Comparison of ENCODE assay signal across 17 cellular contexts in genomic region chr16:19127674-19128131, GRCh38. TPM values are rescaled to one million over a fixed set of nuclear protein-coding genes. Genes with fewer than 3 reads are reported as not detected.
A peak's percentile ranks its signal among the peaks of the same experiment; 100 is the strongest.
DNase-seq lines count a peak whose midpoint lies in the region; ATAC-seq, FAIRE-seq and TF ChIP-seq lines count a peak whose summit lies in the region.
"Had no signal": no experiment of that assay in that cellular context is flagged by ENCODE, and none has a peak within 500 bp of the region (broad histone marks: within the 10 kb centered on the region; RNA-seq: fewer than 3 reads in every experiment).

No MANE protein-coding gene starts in this region.

- H3K9me1 ChIP-seq in IMR-90 (ENCODE audit: insufficient read depth, low read length) = peaks cover 18% of the 10 kb centered on the region

- peaks cover 32% of the 10 kb centered on the region for H3K4me1 Mint-ChIP-seq in activated CD8-positive, alpha-beta T cell treated with anti-CD3 and anti-CD28 coated beads for 36 hours (ENCODE audit: low read depth)
- peaks cover 32% of the 10 kb centered on the region for H3K4me1 Mint-ChIP-seq in activated CD8-positive, alpha-beta T cell treated with anti-CD3 and anti-CD28 coated beads, Interleukin-2, amount 10 ng/mL, durations not matched to agents 7 days and 5 days (ENCODE audit: low read depth)

- dilution Hi-C loops in IMR-90 (cut with HindIII; ENCODE audit: low sequenced_read_pairs, unreplicated experiment) = no loop called here

- no peak overlapping the region for H2BK120ac ChIP-seq in IMR-90 (ENCODE audit: low read depth, low read length)

- no peak overlapping the region for H4K8ac ChIP-seq in IMR-90 (ENCODE audit: low read depth in 2 of 2, low read length in 2 of 2)

- H3K9me3 ChIP-seq in IMR-90 (ENCODE audit: control insufficient read depth, insufficient read depth, low read length) (no peaks in the 10 kb centered on the region), smooth muscle cell (replicated peaks; ENCODE audit: low read depth) (no peaks in the 10 kb centered on the region), kidney (ENCODE audit: control insufficient read depth in 1 of 2, low read length in 2 of 2) (no peaks in the 10 kb centered on the region)
- H3K9me3 ChIP-seq: thoracic aorta had no signal

- peaks cover 16% of the 10 kb centered on the region for H3K4me1 ChIP-seq in IMR-90 (ENCODE audit: control insufficient read depth, insufficient read depth, low read length)
- peaks cover 7% of the 10 kb centered on the region for H3K4me1 ChIP-seq in smooth muscle cell (ENCODE audit: low read depth)
- peaks cover 0 to 15% of the 10 kb centered on the region in 2 donors for H3K4me1 ChIP-seq in kidney (ENCODE audit: control insufficient read depth in 1 of 2, insufficient read depth in 1 of 2, low read depth in 1 of 2, low read length in 2 of 2)

- POLR2A ChIA-PET in activated CD8-positive, alpha-beta T cell treated with anti-CD3 and anti-CD28 coated beads for 36 hours (lab: Charles Lee) = interaction anchor here (1.2 kb wide), 1 partner anchor 9 kb away, joined by 3 read pairs; no protein-coding TSS in a partner anchor
- POLR2A ChIA-PET in activated CD8-positive, alpha-beta T cell treated with anti-CD3 and anti-CD28 coated beads, Interleukin-2, amount 10 ng/mL, durations not matched to agents 7 days and 5 days (lab: Charles Lee) = no interaction called here
- POLR2A ChIA-PET in IMR-90 (lab: Charles Lee; ENCODE audit: unreplicated experiment) = no interaction called here

- H3K14ac ChIP-seq in IMR-90 (replicated peaks; ENCODE audit: low read depth, low read length) = no peak overlapping the region

- H3K27ac ChIP-seq in IMR-90 (ENCODE audit: insufficient read depth, low read length) (no peak overlapping the region), smooth muscle cell (ENCODE audit: low read depth) (peak overlapping the region; percentile 58), kidney (ENCODE audit: low read depth in 2 of 2, low read length in 2 of 2) (peak overlapping the region in 1 of 2 donors; percentile 28)
- H3K27ac ChIP-seq: thoracic aorta, VCaP had no signal

- no peak overlapping the region for H2BK5ac ChIP-seq in IMR-90 (ENCODE audit: low read depth, low read length, poor library complexity, severe bottlenecking)

- peaks cover 5 to 28% of the 10 kb centered on the region in 2 experiments; a peak in 3 of 4 replicates for H3K79me1 ChIP-seq in IMR-90 (ENCODE audit: low read depth in 1 of 2, low read length in 2 of 2)

- DNase-seq in activated CD8-positive, alpha-beta T cell treated with anti-CD3 and anti-CD28 coated beads for 36 hours = no peak
- DNase-seq in activated CD8-positive, alpha-beta T cell treated with anti-CD3 and anti-CD28 coated beads, Interleukin-2, amount 10 ng/mL, durations not matched to agents 7 days and 5 days = no peak
- DNase-seq in IMR-90 (no peak), smooth muscle cell (lab: John Stamatoyannopoulos, UW; ENCODE audit: unreplicated experiment) (no peak), Right ventricle myocardium superior (no peak), kidney (no peak), D721Med (ENCODE audit: insufficient read length, low spot score) (no peak)
- DNase-seq: ACHN; effector CD4-positive, alpha-beta T cell; NCI-H2081; stimulated activated CD4-positive, alpha-beta T cell treated with anti-CD3 and anti-CD28 coated beads, Interleukin-4, amount 100 ng/mL, for 24 hours had no signal

- in situ Hi-C loops in IMR-90 (cut with MboI; ENCODE audit: low sequenced_read_pairs) = no loop called here

- no peak overlapping the region for H3K23ac ChIP-seq in IMR-90 (ENCODE audit: low read depth, low read length)

- no peak for TF ChIP-seq CTCF in activated CD8-positive, alpha-beta T cell treated with anti-CD3 and anti-CD28 coated beads for 36 hours (IDR thresholded peaks at IDR 0.05)
- TF ChIP-seq CTCF in IMR-90 (conservative IDR thresholded peaks at IDR 0.05; ENCODE audit: low read depth, low read length) (no peak), smooth muscle cell (IDR thresholded peaks at IDR 0.05; ENCODE audit: borderline replicate concordance, insufficient read depth, poor library complexity, severe bottlenecking) (no peak), kidney (IDR thresholded peaks at IDR 0.05; ENCODE audit: borderline replicate concordance, extremely low read depth, insufficient read depth) (no peak), D721Med (IDR thresholded peaks at IDR 0.05; ENCODE audit: insufficient read depth, missing control alignments) (no peak)

- 0 out of 2 replicates have a peak, but pooled peaks cover under 1% of the 10 kb centered on the region for H4K20me1 ChIP-seq in IMR-90 (ENCODE audit: insufficient read depth, low read length)
- no peaks in the 10 kb centered on the region for H4K20me1 ChIP-seq in smooth muscle cell (ENCODE audit: low read depth)

- H2AK9ac ChIP-seq in IMR-90 (replicated peaks; ENCODE audit: low read depth, low read length, poor library complexity) = no peak overlapping the region

- no peak overlapping the region for H4K91ac ChIP-seq in IMR-90 (ENCODE audit: insufficient read depth, low read depth, low read length)

- H3K79me2 ChIP-seq in smooth muscle cell (ENCODE audit: low read depth) = peaks cover 4% of the 10 kb centered on the region

- H2BK15ac ChIP-seq in IMR-90 (ENCODE audit: low read depth, low read length) = no peak overlapping the region

- 53% methylated on average over 2 of the region's 3 CpGs; no CpG with 5 or more reads in 1 of the 2 experiments for WGBS in IMR-90 (ENCODE audit: extremely low coverage in 2 of 2, insufficient read length in 1 of 2), 2 experiments
- 77% methylated on average over 3 of the region's 3 CpGs for WGBS in smooth muscle cell (ENCODE audit: low lambda C conversion rate)

- peaks cover 8% of the 10 kb centered on the region for H3K27me3 Mint-ChIP-seq in activated CD8-positive, alpha-beta T cell treated with anti-CD3 and anti-CD28 coated beads for 36 hours
- peaks cover 2% of the 10 kb centered on the region for H3K27me3 Mint-ChIP-seq in activated CD8-positive, alpha-beta T cell treated with anti-CD3 and anti-CD28 coated beads, Interleukin-2, amount 10 ng/mL, durations not matched to agents 7 days and 5 days (ENCODE audit: low read depth)

- TF ChIP-seq POLR2A in IMR-90 (IDR thresholded peaks at IDR 0.05; ENCODE audit: low read depth, low read length) = no peak

- peak overlapping the region; percentile 32 for H3K27ac Mint-ChIP-seq in activated CD8-positive, alpha-beta T cell treated with anti-CD3 and anti-CD28 coated beads for 36 hours
- no peak overlapping the region for H3K27ac Mint-ChIP-seq in activated CD8-positive, alpha-beta T cell treated with anti-CD3 and anti-CD28 coated beads, Interleukin-2, amount 10 ng/mL, durations not matched to agents 7 days and 5 days

- no peak for TF ChIP-seq RAD21 in IMR-90 (IDR thresholded peaks at IDR 0.05; ENCODE audit: low read length)

- H3K4me3 ChIP-seq in IMR-90 (ENCODE audit: insufficient read depth, low read depth, low read length) (no peak overlapping the region), smooth muscle cell (no peak overlapping the region), kidney (ENCODE audit: low read length in 2 of 2) (no peak overlapping the region)
- H3K4me3 ChIP-seq: thoracic aorta had no signal

- ATAC-seq in activated CD8-positive, alpha-beta T cell treated with anti-CD3 and anti-CD28 coated beads for 36 hours = peak; percentile 43
- no peak for ATAC-seq in activated CD8-positive, alpha-beta T cell treated with anti-CD3 and anti-CD28 coated beads, Interleukin-2, amount 10 ng/mL, durations not matched to agents 7 days and 5 days
- ATAC-seq in GM21576 (IDR thresholded peaks at IDR 0.05; ENCODE audit: unreplicated experiment) (peak; percentile 50), IMR-90 (ENCODE audit: low read depth) (no peak), Right ventricle myocardium superior (ENCODE audit: poor library complexity) (no peak)

- no peak overlapping the region for H3K4me3 Mint-ChIP-seq in activated CD8-positive, alpha-beta T cell treated with anti-CD3 and anti-CD28 coated beads for 36 hours
- H3K4me3 Mint-ChIP-seq in activated CD8-positive, alpha-beta T cell treated with anti-CD3 and anti-CD28 coated beads, Interleukin-2, amount 10 ng/mL, durations not matched to agents 7 days and 5 days = no peak overlapping the region

- H4K5ac ChIP-seq in IMR-90 (ENCODE audit: low read depth, low read length) = no peak overlapping the region

- no peaks in the 10 kb centered on the region for H3K36me3 Mint-ChIP-seq in activated CD8-positive, alpha-beta T cell treated with anti-CD3 and anti-CD28 coated beads for 36 hours (ENCODE audit: low read depth)
- H3K36me3 Mint-ChIP-seq in activated CD8-positive, alpha-beta T cell treated with anti-CD3 and anti-CD28 coated beads, Interleukin-2, amount 10 ng/mL, durations not matched to agents 7 days and 5 days (ENCODE audit: low read depth) = no peaks in the 10 kb centered on the region

- H3K9ac ChIP-seq in IMR-90 (ENCODE audit: low read depth, low read length) (no peak overlapping the region), smooth muscle cell (ENCODE audit: low read depth) (no peak overlapping the region), kidney (ENCODE audit: low read length in 2 of 2) (no peak overlapping the region)

- peaks cover 4% of the 10 kb centered on the region for H3K9me3 Mint-ChIP-seq in activated CD8-positive, alpha-beta T cell treated with anti-CD3 and anti-CD28 coated beads for 36 hours
- H3K9me3 Mint-ChIP-seq in activated CD8-positive, alpha-beta T cell treated with anti-CD3 and anti-CD28 coated beads, Interleukin-2, amount 10 ng/mL, durations not matched to agents 7 days and 5 days (ENCODE audit: insufficient read depth) = no peaks in the 10 kb centered on the region

- H3F3A ChIP-seq in smooth muscle cell (ENCODE audit: low read depth) = peaks cover 44% of the 10 kb centered on the region

- H2AK5ac ChIP-seq in IMR-90 (ENCODE audit: low read depth, low read length) = no peak overlapping the region

- H3K27me3 ChIP-seq in IMR-90 (ENCODE audit: control insufficient read depth, insufficient read depth, low read length) = no peaks in the 10 kb centered on the region
- H3K27me3 ChIP-seq in smooth muscle cell (ENCODE audit: low read depth) = no peaks in the 10 kb centered on the region

- CTCF ChIA-PET in activated CD8-positive, alpha-beta T cell treated with anti-CD3 and anti-CD28 coated beads for 36 hours (lab: Charles Lee) = interaction anchor here (0.7 kb wide), 1 partner anchor 41 kb away, joined by 3 read pairs; no protein-coding TSS in a partner anchor
- CTCF ChIA-PET in activated CD8-positive, alpha-beta T cell treated with anti-CD3 and anti-CD28 coated beads, Interleukin-2, amount 10 ng/mL, durations not matched to agents 7 days and 5 days (lab: Charles Lee) = no interaction called here
- CTCF ChIA-PET in IMR-90 (lab: Yijun Ruan, JAX) = no interaction called here

- H3K4ac ChIP-seq in IMR-90 (ENCODE audit: low read depth, low read length) = 0 out of 2 replicates have a peak overlapping the region, but pooled peaks have one; percentile 5

- H3K18ac ChIP-seq in IMR-90 (ENCODE audit: low read depth, low read length) = no peak overlapping the region

- H3K36me3 ChIP-seq in IMR-90 (ENCODE audit: control insufficient read depth, insufficient read depth, low read length) (peaks cover 3% of the 10 kb centered on the region; the same call in 1 of the 2 replicates), smooth muscle cell (ENCODE audit: low read depth) (no peaks in the 10 kb centered on the region), kidney (ENCODE audit: control insufficient read depth in 1 of 2, insufficient read depth in 2 of 2, low read length in 2 of 2) (no peaks in the 10 kb centered on the region)
- H3K36me3 ChIP-seq: thoracic aorta had no signal

- H3K4me2 ChIP-seq in IMR-90 (ENCODE audit: low read depth, low read length) (no peak overlapping the region), smooth muscle cell (no peak overlapping the region)

- H2AFZ ChIP-seq in IMR-90 (replicated peaks; ENCODE audit: low read length, poor library complexity) (no peak overlapping the region), smooth muscle cell (ENCODE audit: low read depth) (no peak overlapping the region)

- no peak overlapping the region for H3K56ac ChIP-seq in IMR-90 (ENCODE audit: extremely low read depth, insufficient read depth, low read length)

- intact Hi-C loops in activated CD8-positive, alpha-beta T cell treated with anti-CD3 and anti-CD28 coated beads for 36 hours (cut with micrococcal nuclease) = no loop called here
- intact Hi-C loops in IMR-90 (cut with micrococcal nuclease) = no loop called here
- intact Hi-C loops in Right ventricle myocardium superior (cut with DNase I) = no loop called here
- intact Hi-C loops in kidney (cut with DNase I) = no loop called here

- BruUV-seq in IMR-90 (replicated peaks; lab: Mats Ljungman, UMichigan) = no TSS peak

- H2BK20ac ChIP-seq in IMR-90 (ENCODE audit: low read depth, low read length) = 0 out of 2 replicates have a peak overlapping the region, but pooled peaks have one; percentile 3

- FAIRE-seq in kidney (lab: Jason Lieb, UNC) (no peak), D721Med (lab: Jason Lieb, UNC) (no peak)
- FAIRE-seq: HTR-8/SVneo, RCC 7860 had no signal

RNA-seq across cellular contexts. Expression of gene ITPRIPL2, which starts 13.9 kb away (rescaled TPM):
- total RNA-seq in activated CD8-positive, alpha-beta T cell treated with anti-CD3 and anti-CD28 coated beads for 36 hours = 1 to 10 TPM; 1.3 to 1.9 TPM
- total RNA-seq in activated CD8-positive, alpha-beta T cell treated with anti-CD3 and anti-CD28 coated beads, Interleukin-2, amount 10 ng/mL, durations not matched to agents 7 days and 5 days = 1 to 10 TPM; 2.3 TPM
- total RNA-seq in IMR-90 (2012; rRNA removed) (11.1 and 15.0 TPM in 2 replicates), smooth muscle cell (26.4 and 27.5 TPM in 2 replicates), Right ventricle myocardium superior (15.7 TPM), kidney (48.1 TPM)
- polyA plus RNA-seq in IMR-90 (2012; rRNA removed) (9.2 and 10.1 TPM in 2 replicates), smooth muscle cell (16.4 and 19.4 TPM in 2 replicates), kidney (ENCODE audit: insufficient read depth, low read depth, low replicate concordance) (6.7 TPM)
- polyA plus RNA-seq in IMR-90 (2012; cell fraction: cytosol; rRNA removed) = 5.2 and 16.1 TPM in 2 replicates
- polyA plus RNA-seq in IMR-90 (2012; cell fraction: nucleus; rRNA removed; ENCODE audit: low replicate concordance) = 6.1 and 13.7 TPM in 2 replicates

RNA-seq across cellular contexts. Expression of gene SYT17, which starts 40.3 kb away (rescaled TPM):
- total RNA-seq in activated CD8-positive, alpha-beta T cell treated with anti-CD3 and anti-CD28 coated beads for 36 hours = under 1 TPM in 1 of 2 experiments, not detected in 1; 0.59 TPM
- total RNA-seq in activated CD8-positive, alpha-beta T cell treated with anti-CD3 and anti-CD28 coated beads, Interleukin-2, amount 10 ng/mL, durations not matched to agents 7 days and 5 days = not detected
- total RNA-seq in IMR-90 (2012; rRNA removed) (not detected in 2 replicates), smooth muscle cell (2.0 and 2.2 TPM in 2 replicates), Right ventricle myocardium superior (0.54 TPM), kidney (5.8 TPM)
- polyA plus RNA-seq in IMR-90 (2012; rRNA removed) (not detected in 2 replicates), smooth muscle cell (3.9 and 4.0 TPM in 2 replicates), kidney (ENCODE audit: insufficient read depth, low read depth, low replicate concordance) (8.8 TPM)
- 0.05 and 0.57 TPM in 2 replicates for polyA plus RNA-seq in IMR-90 (2012; cell fraction: cytosol; rRNA removed)
- polyA plus RNA-seq in IMR-90 (2012; cell fraction: nucleus; rRNA removed; ENCODE audit: low replicate concordance) = 0.22 and 0.24 TPM in 2 replicates
- total RNA-seq: G401 had no signal

Comparison
In these comparisons a context has a peak if more than half of its experiments do, and no peak if none do; other contexts are left out.
1. ATAC-seq: peak in activated CD8-positive, alpha-beta T cell treated with anti-CD3 and anti-CD28 coated beads for 36 hours (single experiment) and GM21576 (single experiment); none in activated CD8-positive, alpha-beta T cell treated with anti-CD3 and anti-CD28 coated beads, Interleukin-2, amount 10 ng/mL, durations not matched to agents 7 days and 5 days (single experiment), IMR-90 (single experiment) and Right ventricle myocardium superior (single experiment).